In genomic region chr14:69395929-69396328, GRCh38 we compare ENCODE assay signal across 12 cellular contexts. TPM values are rescaled to one million over a fixed set of nuclear protein-coding genes. Genes with fewer than 3 reads are reported as not detected.
DNase-seq lines count a peak whose midpoint lies in the region; ATAC-seq and TF ChIP-seq lines count a peak whose summit lies in the region.
"Had no signal": no experiment of that assay in that cellular context is flagged by ENCODE, and none has a peak within 500 bp of the region (broad histone marks: within the 10 kb centered on the region; RNA-seq: fewer than 3 reads in every experiment).

No MANE protein-coding gene starts in this region.

- H3K4me1 ChIP-seq in Loucy (ENCODE audit: insufficient read depth, low read length, poor library complexity, severe bottlenecking) (peaks cover 75% of the 10 kb centered on the region), osteoblast (ENCODE audit: insufficient read depth, low read length) (peaks cover 29% of the 10 kb centered on the region)

- no peak for DNase-seq in activated T-cell treated with anti-CD3 and anti-CD28 coated beads, Interleukin-2, amount 50 U/mL, for 4 hours
- no peak for DNase-seq in activated T-cell treated with anti-CD3 and anti-CD28 coated beads, Interleukin-2, amount 50 U/mL, for 48 hours
- DNase-seq in activated naive CD8-positive, alpha-beta T cell treated with anti-CD3 and anti-CD28 coated beads, Interleukin-2, amount 10 ng/mL, durations not matched to agents 7 days and 5 days, result no peak
- no peak for DNase-seq in osteoblast (ENCODE audit: insufficient read length, low spot score, missing footprints)
- no peak for DNase-seq in SIG-M5 treated with dmso at 0.1 percent for 504 hours (lab: John Stamatoyannopoulos, UW; ENCODE audit: unreplicated experiment)
- DNase-seq: MG63, pancreas, uterus had no signal

- H3K27me3 Mint-ChIP-seq in activated T-cell treated with anti-CD3 and anti-CD28 coated beads, Interleukin-2, amount 50 U/mL, for 4 hours (ENCODE audit: low read depth), result no peaks in the 10 kb centered on the region
- H3K27me3 Mint-ChIP-seq in activated naive CD8-positive, alpha-beta T cell treated with anti-CD3 and anti-CD28 coated beads, Interleukin-2, amount 10 ng/mL, durations not matched to agents 7 days and 5 days, result no peaks in the 10 kb centered on the region

- ATAC-seq in activated T-cell treated with anti-CD3 and anti-CD28 coated beads, Interleukin-2, amount 50 U/mL, for 4 hours, result no peak
- no peak for ATAC-seq in activated naive CD8-positive, alpha-beta T cell treated with anti-CD3 and anti-CD28 coated beads, Interleukin-2, amount 10 ng/mL, durations not matched to agents 7 days and 5 days (ENCODE audit: low read depth)
- no peak for ATAC-seq in GM18520 (IDR thresholded peaks at IDR 0.05; ENCODE audit: unreplicated experiment)
- ATAC-seq in GM21786 (IDR thresholded peaks at IDR 0.05; ENCODE audit: unreplicated experiment), result no peak
- ATAC-seq: pancreas had no signal

- peaks cover 74% of the 10 kb centered on the region for H3K4me1 Mint-ChIP-seq in activated T-cell treated with anti-CD3 and anti-CD28 coated beads, Interleukin-2, amount 50 U/mL, for 4 hours (ENCODE audit: low read depth)
- peaks cover 57% of the 10 kb centered on the region for H3K4me1 Mint-ChIP-seq in activated naive CD8-positive, alpha-beta T cell treated with anti-CD3 and anti-CD28 coated beads, Interleukin-2, amount 10 ng/mL, durations not matched to agents 7 days and 5 days

- no peaks in the 10 kb centered on the region for H3K9me3 Mint-ChIP-seq in activated T-cell treated with anti-CD3 and anti-CD28 coated beads, Interleukin-2, amount 50 U/mL, for 4 hours
- H3K9me3 Mint-ChIP-seq in activated naive CD8-positive, alpha-beta T cell treated with anti-CD3 and anti-CD28 coated beads, Interleukin-2, amount 10 ng/mL, durations not matched to agents 7 days and 5 days, result no peaks in the 10 kb centered on the region

- peak overlapping the region; percentile 97 for H3K4me3 Mint-ChIP-seq in activated T-cell treated with anti-CD3 and anti-CD28 coated beads, Interleukin-2, amount 50 U/mL, for 4 hours
- peak overlapping the region; percentile 99 for H3K4me3 Mint-ChIP-seq in activated naive CD8-positive, alpha-beta T cell treated with anti-CD3 and anti-CD28 coated beads, Interleukin-2, amount 10 ng/mL, durations not matched to agents 7 days and 5 days

- no peak overlapping the region for H3K27ac Mint-ChIP-seq in activated naive CD8-positive, alpha-beta T cell treated with anti-CD3 and anti-CD28 coated beads, Interleukin-2, amount 10 ng/mL, durations not matched to agents 7 days and 5 days

- H3K4me3 ChIP-seq in Loucy (ENCODE audit: low read length, poor library complexity, severe bottlenecking) (peak overlapping the region; percentile 90), osteoblast (ENCODE audit: insufficient read depth, low read length) (no peak overlapping the region)
- H3K4me3 ChIP-seq: lung, pancreas had no signal

- peaks cover 44% of the 10 kb centered on the region for H3K36me3 ChIP-seq in Loucy (ENCODE audit: insufficient read depth, low read length)
- peaks cover 54% of the 10 kb centered on the region for H3K36me3 ChIP-seq in osteoblast (ENCODE audit: insufficient read depth, low read length)
- H3K36me3 ChIP-seq: uterus had no signal

- POLR2A ChIA-PET in activated naive CD8-positive, alpha-beta T cell treated with anti-CD3 and anti-CD28 coated beads, Interleukin-2, amount 10 ng/mL, durations not matched to agents 7 days and 5 days (lab: Charles Lee), result no interaction called here

- peak overlapping the region; percentile 95 for H3K9ac ChIP-seq in Loucy (ENCODE audit: low read depth, low read length, poor library complexity, severe bottlenecking)

- peak overlapping the region; percentile 28 for H3K27ac ChIP-seq in osteoblast (ENCODE audit: low read depth, low read length)
- H3K27ac ChIP-seq: pancreas, uterus had no signal

- H3K79me2 ChIP-seq in Loucy (ENCODE audit: insufficient read depth, low read length), result peaks cover 96% of the 10 kb centered on the region
- peaks cover 95% of the 10 kb centered on the region for H3K79me2 ChIP-seq in osteoblast (ENCODE audit: insufficient read depth, low read length)

- H3K9me3 ChIP-seq in Loucy (ENCODE audit: insufficient read depth, low read depth, low read length) (no peaks in the 10 kb centered on the region), osteoblast (ENCODE audit: low read depth, low read length) (no peaks in the 10 kb centered on the region)
- H3K9me3 ChIP-seq: MG63, pancreas, uterus had no signal

- H4K20me1 ChIP-seq in Loucy (ENCODE audit: insufficient read depth, low read length, poor library complexity, severe bottlenecking) (peaks cover 87% of the 10 kb centered on the region), osteoblast (ENCODE audit: insufficient read depth, low read length) (peaks cover 39% of the 10 kb centered on the region)

- H3K27me3 ChIP-seq in Loucy (ENCODE audit: insufficient read depth, low read length, poor library complexity, severe bottlenecking) (no peaks in the 10 kb centered on the region), osteoblast (ENCODE audit: insufficient read depth, low read length) (no peaks in the 10 kb centered on the region)
- H3K27me3 ChIP-seq: MG63, pancreas, uterus had no signal

- H3K4me2 ChIP-seq in Loucy (ENCODE audit: low read depth, low read length, poor library complexity, severe bottlenecking) (peak overlapping the region; percentile 93), osteoblast (ENCODE audit: insufficient read depth, low read length) (peak overlapping the region; percentile 85)

- no peaks in the 10 kb centered on the region for H3F3A ChIP-seq in Loucy (ENCODE audit: low read depth)

- peaks cover 42% of the 10 kb centered on the region for H3K36me3 Mint-ChIP-seq in activated T-cell treated with anti-CD3 and anti-CD28 coated beads, Interleukin-2, amount 50 U/mL, for 4 hours (ENCODE audit: insufficient read depth)
- peaks cover 42% of the 10 kb centered on the region for H3K36me3 Mint-ChIP-seq in activated naive CD8-positive, alpha-beta T cell treated with anti-CD3 and anti-CD28 coated beads, Interleukin-2, amount 10 ng/mL, durations not matched to agents 7 days and 5 days

- TF ChIP-seq CTCF in Loucy (conservative IDR thresholded peaks at IDR 0.05; ENCODE audit: low read length) (no peak), osteoblast (IDR thresholded peaks at IDR 0.05; ENCODE audit: extremely low read depth, low read depth, low read length) (no peak)

- no peak overlapping the region for H2AFZ ChIP-seq in Loucy (ENCODE audit: low read length)
- H2AFZ ChIP-seq in osteoblast (ENCODE audit: low read length), result no peak overlapping the region

- H3K9me2 ChIP-seq in Loucy (replicated peaks; ENCODE audit: low read depth, low read length), result no peaks in the 10 kb centered on the region

RNA-seq across cellular contexts. Expression of gene ERH, which starts 2.2 kb away (rescaled TPM):
- 100 to 1,000 TPM; 366 to 396 (median 372) TPM for total RNA-seq in activated T-cell treated with anti-CD3 and anti-CD28 coated beads, Interleukin-2, amount 50 U/mL, for 4 hours
- total RNA-seq in activated naive CD8-positive, alpha-beta T cell treated with anti-CD3 and anti-CD28 coated beads, Interleukin-2, amount 10 ng/mL, durations not matched to agents 7 days and 5 days, result 100 to 1,000 TPM; 226 to 233 TPM
- 71.9 and 75.3 TPM in 2 replicates for total RNA-seq in osteoblast

RNA-seq across cellular contexts. Expression of gene SLC39A9, which starts 2.6 kb away (rescaled TPM):
- 10 to 100 TPM; 44.0 to 49.6 (median 44.9) TPM for total RNA-seq in activated T-cell treated with anti-CD3 and anti-CD28 coated beads, Interleukin-2, amount 50 U/mL, for 4 hours
- 10 to 100 TPM; 39.8 to 40.5 TPM for total RNA-seq in activated naive CD8-positive, alpha-beta T cell treated with anti-CD3 and anti-CD28 coated beads, Interleukin-2, amount 10 ng/mL, durations not matched to agents 7 days and 5 days
- total RNA-seq in osteoblast, result 131 and 163 TPM in 2 replicates
